ENCODE assay signal across 8 cellular contexts in genomic region chr3:125971997-125972944, GRCh38. TPM values are rescaled to one million over a fixed set of nuclear protein-coding genes. Genes with fewer than 3 reads are reported as not detected.
DNase-seq lines count a peak whose midpoint lies in the region; ATAC-seq, FAIRE-seq and TF ChIP-seq lines count a peak whose summit lies in the region.
"Not testable (repeated sequence)": the region's sequence is repeated elsewhere in the genome, so short reads cannot be mapped to it uniquely, and the experiment has no call there.

No MANE protein-coding gene starts in this region.

- POLR2A ChIA-PET in activated CD8-positive, alpha-beta T cell treated with anti-CD3 and anti-CD28 coated beads, Interleukin-2, amount 10 ng/mL, durations not matched to agents 7 days and 5 days (lab: Charles Lee) = not testable (repeated sequence)

- not testable (repeated sequence) for H3K27ac ChIP-seq in coronary artery, psoas muscle

- peak overlapping the region; percentile 69 for H3K4me3 ChIP-seq in coronary artery
- H3K4me3 ChIP-seq in psoas muscle = peak overlapping the region; percentile 39

- not testable (repeated sequence) for H3K36me3 ChIP-seq in psoas muscle (ENCODE audit: insufficient read depth in 1 of 2, low read depth in 1 of 2)

- not testable (repeated sequence) for H3K4me1 Mint-ChIP-seq in activated CD8-positive, alpha-beta T cell treated with anti-CD3 and anti-CD28 coated beads, Interleukin-2, amount 10 ng/mL, durations not matched to agents 7 days and 5 days (ENCODE audit: low read depth)

- CTCF ChIA-PET in activated CD8-positive, alpha-beta T cell treated with anti-CD3 and anti-CD28 coated beads, Interleukin-2, amount 10 ng/mL, durations not matched to agents 7 days and 5 days (lab: Charles Lee) = interaction anchor here (0.9 kb wide), 1 partner anchor 128 kb away, joined by 3 read pairs; no protein-coding TSS in a partner anchor

- not testable (repeated sequence) for H3K4me3 Mint-ChIP-seq in activated CD8-positive, alpha-beta T cell treated with anti-CD3 and anti-CD28 coated beads, Interleukin-2, amount 10 ng/mL, durations not matched to agents 7 days and 5 days

- not testable (repeated sequence) for DNase-seq in GM12891 (ENCODE audit: insufficient read length, low spot score); HTR-8/SVneo (ENCODE audit: insufficient read length, low spot score); coronary artery (ENCODE audit: low spot score)
- DNase-seq in NCI-H82 (lab: John Stamatoyannopoulos, UW) (peak; percentile 71), psoas muscle (peak in 1 of 2 donors; percentile 50)
- peak; percentile 40 for DNase-seq in activated CD8-positive, alpha-beta T cell treated with anti-CD3 and anti-CD28 coated beads, Interleukin-2, amount 10 ng/mL, durations not matched to agents 7 days and 5 days

- H3K27me3 Mint-ChIP-seq in activated CD8-positive, alpha-beta T cell treated with anti-CD3 and anti-CD28 coated beads, Interleukin-2, amount 10 ng/mL, durations not matched to agents 7 days and 5 days (ENCODE audit: low read depth) = peaks cover 31% of the 10 kb centered on the region

- intact Hi-C loops in psoas muscle (cut with DNase I) = not testable (repeated sequence)

- not testable (repeated sequence) for TF ChIP-seq POLR2A in GM12891 (IDR thresholded peaks at IDR 0.05; ENCODE audit: low read depth, low read length)

- 1 to 3% (median 2%) methylated on average over 29 of the region's 31 CpGs for WGBS in psoas muscle, 3 donors

- FAIRE-seq in A204.1 (lab: Jason Lieb, UNC) = peak; percentile 19
- peak; percentile 97 for FAIRE-seq in GM12891 (lab: Jason Lieb, UNC)
- peak; percentile 94 for FAIRE-seq in HTR-8/SVneo (lab: Jason Lieb, UNC)
- FAIRE-seq in islet of Langerhans (lab: Jason Lieb, UNC) = peak; percentile 47

- not testable (repeated sequence) for H3K27ac Mint-ChIP-seq in activated CD8-positive, alpha-beta T cell treated with anti-CD3 and anti-CD28 coated beads, Interleukin-2, amount 10 ng/mL, durations not matched to agents 7 days and 5 days

- not testable (repeated sequence) for H3K9me3 ChIP-seq in psoas muscle

- H3K4me1 ChIP-seq in psoas muscle = not testable (repeated sequence)

- TF ChIP-seq CTCF in coronary artery (IDR thresholded peaks at IDR 0.05) (peak; percentile 73), psoas muscle (IDR thresholded peaks at IDR 0.05) (peak; percentile 73)

- not testable (repeated sequence) for H3K27me3 ChIP-seq in psoas muscle (ENCODE audit: insufficient read depth in 3 of 3, low read length in 2 of 3)

- not testable (repeated sequence) for H3K9me3 Mint-ChIP-seq in activated CD8-positive, alpha-beta T cell treated with anti-CD3 and anti-CD28 coated beads, Interleukin-2, amount 10 ng/mL, durations not matched to agents 7 days and 5 days (ENCODE audit: insufficient read depth)

- ATAC-seq in activated CD8-positive, alpha-beta T cell treated with anti-CD3 and anti-CD28 coated beads, Interleukin-2, amount 10 ng/mL, durations not matched to agents 7 days and 5 days = peak; percentile 67
- peak; percentile 77 to 84 (median 83) for ATAC-seq in psoas muscle

- H3K36me3 Mint-ChIP-seq in activated CD8-positive, alpha-beta T cell treated with anti-CD3 and anti-CD28 coated beads, Interleukin-2, amount 10 ng/mL, durations not matched to agents 7 days and 5 days (ENCODE audit: low read depth) = not testable (repeated sequence)

RNA-seq across cellular contexts. Expression of gene ROPN1B, which starts 3.3 kb away (rescaled TPM):
- polyA plus RNA-seq in GM12891 (2012; ENCODE audit: low read depth, missing spikeins) = not detected
- total RNA-seq in activated CD8-positive, alpha-beta T cell treated with anti-CD3 and anti-CD28 coated beads, Interleukin-2, amount 10 ng/mL, durations not matched to agents 7 days and 5 days = not detected
- total RNA-seq in psoas muscle = under 1 TPM in 3 of 4 donors, not detected in 1; 0.36 to 0.46 (median 0.39) TPM
- polyA plus RNA-seq in psoas muscle = under 1 TPM in 2 of 3 donors, not detected in 1; 0.13 to 0.20 TPM
